Comparison of ENCODE assay signal across 8 cellular contexts in the genomic region with DNA sequence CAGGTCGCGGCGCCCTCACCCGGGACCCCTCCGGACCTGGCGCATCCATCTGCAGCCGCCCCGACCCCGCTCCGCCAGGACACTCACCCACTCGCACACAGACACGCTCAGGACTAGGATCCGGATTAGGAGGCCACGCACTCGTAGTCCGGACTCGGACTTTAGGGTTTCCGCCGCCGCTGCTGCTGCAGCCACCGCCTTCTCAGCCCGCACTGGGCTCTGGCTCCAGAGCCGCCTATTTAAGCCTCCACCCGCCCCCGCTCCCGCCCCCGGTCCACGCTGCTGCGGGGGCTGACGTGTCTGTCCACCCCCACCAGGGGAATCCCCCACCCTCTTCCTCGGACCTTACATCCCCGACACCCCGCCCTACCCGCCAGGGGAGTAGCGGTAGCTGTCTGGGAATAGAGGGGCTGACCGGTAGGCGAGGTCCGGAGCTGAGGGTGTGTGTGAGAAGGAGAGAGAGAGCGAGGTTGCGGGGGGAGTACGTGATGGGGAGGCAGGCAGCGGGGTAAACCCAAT. TPM values are rescaled to one million over a fixed set of nuclear protein-coding genes. Genes with fewer than 3 reads are reported as not detected.
A peak's percentile ranks its signal among the peaks of the same experiment; 100 is the strongest.
DNase-seq lines count a peak whose midpoint lies in the region; ATAC-seq, FAIRE-seq and TF ChIP-seq lines count a peak whose summit lies in the region.

A gene with protein sequence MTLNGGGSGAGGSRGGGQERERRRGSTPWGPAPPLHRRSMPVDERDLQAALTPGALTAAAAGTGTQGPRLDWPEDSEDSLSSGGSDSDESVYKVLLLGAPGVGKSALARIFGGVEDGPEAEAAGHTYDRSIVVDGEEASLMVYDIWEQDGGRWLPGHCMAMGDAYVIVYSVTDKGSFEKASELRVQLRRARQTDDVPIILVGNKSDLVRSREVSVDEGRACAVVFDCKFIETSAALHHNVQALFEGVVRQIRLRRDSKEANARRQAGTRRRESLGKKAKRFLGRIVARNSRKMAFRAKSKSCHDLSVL (minus strand): TSS at position 214 of the 519 bp plus-strand sequence. CDS start 356 bp downstream, outside the sequence.

- peaks cover 0 to 3% (median 0%) of the 10 kb centered on the region in 5 donors for H3K36me3 Mint-ChIP-seq in naive thymus-derived CD4-positive, alpha-beta T cell

- no peaks in the 10 kb centered on the region for H3K9me3 ChIP-seq in OCI-LY1 (ENCODE audit: low read length)
- no peaks in the 10 kb centered on the region for H3K9me3 ChIP-seq in naive thymus-derived CD4-positive, alpha-beta T cell (ENCODE audit: control insufficient read depth in 2 of 3, low read length in 3 of 3)

- intact Hi-C loops in naive thymus-derived CD4-positive, alpha-beta T cell (cut with micrococcal nuclease) = loop anchor here in 1 of 2 donors (1.0 to 5.0 kb wide), 2 partner anchors 30 to 93 kb away; partner anchors contain the start of gene NAE1

- H3K9me2 ChIP-seq in OCI-LY1 (ENCODE audit: low read depth, low read length) = no peaks in the 10 kb centered on the region

- no peak for TF ChIP-seq POLR2A in GM18505 (IDR thresholded peaks at IDR 0.05; ENCODE audit: borderline replicate concordance, extremely low read depth, insufficient read depth, insufficient read length)

- H3K4me2 ChIP-seq in OCI-LY1 (ENCODE audit: low read length) = peak within 1 kb of the TSS; percentile 46

- peaks cover 18 to 43% (median 22%) of the 10 kb centered on the region in 5 donors for H3K27me3 Mint-ChIP-seq in naive thymus-derived CD4-positive, alpha-beta T cell

- H3K4me3 Mint-ChIP-seq in naive thymus-derived CD4-positive, alpha-beta T cell = peak within 1 kb of the TSS; percentile 38 to 74 (median 67)

- H3K4me1 Mint-ChIP-seq in naive thymus-derived CD4-positive, alpha-beta T cell = peaks cover 0 to 24% (median 5%) of the 10 kb centered on the region in 7 donors

- H3K79me2 ChIP-seq in OCI-LY1 (ENCODE audit: insufficient read depth, low read length) = no peaks in the 10 kb centered on the region

- no peak within 1 kb of the TSS for H3K9ac ChIP-seq in OCI-LY1 (ENCODE audit: low read length)

- no peaks in the 10 kb centered on the region for H3F3A ChIP-seq in OCI-LY1 (ENCODE audit: insufficient read depth, low read length)

- peak within 1 kb of the TSS in 1 of 9 donors; percentile 46 for H3K27ac Mint-ChIP-seq in naive thymus-derived CD4-positive, alpha-beta T cell

- DNase-seq in GM03348 (ENCODE audit: low spot score) (peak; percentile 55), epithelial cell of esophagus (ENCODE audit: low read depth) (no peak), D721Med (ENCODE audit: insufficient read length, low spot score) (no peak)
- peak in 1 of 9 donors; percentile 45 for DNase-seq in naive thymus-derived CD4-positive, alpha-beta T cell
- no peak for DNase-seq in NK-92 treated with Interleukin-12 subunit alpha and Interleukin-12 subunit beta, amount 100 ng/mL, for 24 hours (lab: John Stamatoyannopoulos, UW)

- ATAC-seq in naive thymus-derived CD4-positive, alpha-beta T cell = peak; percentile 46
- ATAC-seq in GM18505 (IDR thresholded peaks at IDR 0.05; ENCODE audit: unreplicated experiment) (no peak), HG02938 (IDR thresholded peaks at IDR 0.05; ENCODE audit: unreplicated experiment) (no peak)

- H2AFZ ChIP-seq in OCI-LY1 (ENCODE audit: low read length) = no peak within 1 kb of the TSS

- H3K27ac ChIP-seq in OCI-LY1 (ENCODE audit: low read depth, low read length, poor library complexity, severe bottlenecking) = no peak within 1 kb of the TSS
- H3K27ac ChIP-seq in naive thymus-derived CD4-positive, alpha-beta T cell (ENCODE audit: low read depth, low read length) = no peak within 1 kb of the TSS

- H4K20me1 ChIP-seq in OCI-LY1 (ENCODE audit: insufficient read depth, low read length) = no peaks in the 10 kb centered on the region

- H3K9me3 Mint-ChIP-seq in naive thymus-derived CD4-positive, alpha-beta T cell = no peaks in the 10 kb centered on the region

- FAIRE-seq in D721Med (lab: Jason Lieb, UNC) = no peak

- H3K27me3 ChIP-seq in OCI-LY1 (ENCODE audit: insufficient read depth, low read length) = 0 out of 2 replicates have a peak, but pooled peaks cover 4% of the 10 kb centered on the region
- peaks cover 0 to 13% of the 10 kb centered on the region in 2 donors for H3K27me3 ChIP-seq in naive thymus-derived CD4-positive, alpha-beta T cell (ENCODE audit: control insufficient read depth in 2 of 2, insufficient read depth in 2 of 2, low read length in 2 of 2)

- H3K4me1 ChIP-seq in OCI-LY1 (ENCODE audit: insufficient read depth, low read length, severe bottlenecking) = peaks cover 10% of the 10 kb centered on the region
- H3K4me1 ChIP-seq in naive thymus-derived CD4-positive, alpha-beta T cell (ENCODE audit: control insufficient read depth in 2 of 2, insufficient read depth in 2 of 2, low read length in 2 of 2) = no peaks in the 10 kb centered on the region

- CTCF ChIA-PET in naive thymus-derived CD4-positive, alpha-beta T cell (lab: Charles Lee) = no interaction called here

- H3K36me3 ChIP-seq in OCI-LY1 (ENCODE audit: insufficient read depth, low read length) = no peaks in the 10 kb centered on the region
- H3K36me3 ChIP-seq in naive thymus-derived CD4-positive, alpha-beta T cell (ENCODE audit: control insufficient read depth in 2 of 3, insufficient read depth in 3 of 3, low read length in 3 of 3) = no peaks in the 10 kb centered on the region

- POLR2A ChIA-PET in naive thymus-derived CD4-positive, alpha-beta T cell (lab: Charles Lee) = interaction anchor here (1.7 kb wide), 1 partner anchor 95 kb away, joined by 4 read pairs; the partner anchor contains the start of gene NAE1

- TF ChIP-seq CTCF in OCI-LY1 (IDR thresholded peaks at IDR 0.05; ENCODE audit: low read length) = no peak
- no peak for TF ChIP-seq CTCF in epithelial cell of esophagus (IDR thresholded peaks at IDR 0.05; ENCODE audit: insufficient read depth, low read depth, low read length, missing control alignments)
- no peak for TF ChIP-seq CTCF in D721Med (IDR thresholded peaks at IDR 0.05; ENCODE audit: insufficient read depth, missing control alignments)

- H3K4me3 ChIP-seq in OCI-LY1 (ENCODE audit: low read depth, low read length, poor library complexity, severe bottlenecking) = peak within 1 kb of the TSS; percentile 36
- H3K4me3 ChIP-seq in epithelial cell of esophagus (ENCODE audit: low read length) = peak within 1 kb of the TSS; percentile 46
- H3K4me3 ChIP-seq in naive thymus-derived CD4-positive, alpha-beta T cell (ENCODE audit: low read length) = no peak within 1 kb of the TSS

RNA-seq across cellular contexts. Expression of the gene that starts here (rescaled TPM):
- 1 to 10 TPM in 1 of 5 experiments, under 1 TPM in 4; 0.24 to 1.6 (median 0.88) TPM for total RNA-seq in naive thymus-derived CD4-positive, alpha-beta T cell
- polyA plus RNA-seq in naive thymus-derived CD4-positive, alpha-beta T cell = not detected
